Comparison of ENCODE assay signal across 34 cellular contexts in genomic region chr10:130511801-130512200, GRCh38.
"Had no signal": no experiment of that assay in that cellular context is flagged by ENCODE, and none has a peak within 500 bp of the region (broad histone marks: within the 10 kb centered on the region; RNA-seq: fewer than 3 reads in every experiment).

No MANE protein-coding gene starts in this region.

- H3K4me3 Mint-ChIP-seq: activated B cell treated with CpG ODN at 0.5 μM for 24 hours; activated CD4-positive, alpha-beta memory T cell treated with anti-CD3 and anti-CD28 coated beads for 36 hours; activated CD4-positive, alpha-beta T cell treated with anti-CD3 and anti-CD28 coated beads, Interleukin-2, amount 10 ng/mL, durations not matched to agents 24 days and 14 days; activated CD8-positive, alpha-beta T cell treated with anti-CD3 and anti-CD28 coated beads for 36 hours; activated naive CD4-positive, alpha-beta T cell treated with anti-CD3 and anti-CD28 coated beads for 36 hours; activated naive CD8-positive, alpha-beta T cell treated with anti-CD3 and anti-CD28 coated beads for 36 hours; activated T-cell treated with anti-CD3 and anti-CD28 coated beads, Interleukin-2, amount 50 U/mL, for 4 hours; activated T-cell treated with anti-CD3 and anti-CD28 coated beads, Interleukin-2, amount 50 U/mL, for 72 hours; activated T-helper 1 cell treated with anti-CD3 and anti-CD28 coated beads, Interleukin-12 subunit alpha, Interleukin-12 subunit beta, Interleukin-2, Interleukin-4 antibody, amounts not matched to agents 30 ng/mL and 10 ng/mL and 1 ng/mL, durations not matched to agents 14 hours and 24 hours and 36 hours; activated T-helper 17 cell treated with anti-CD3 and anti-CD28 coated beads, Interleukin-2, amount 50 U/mL, for 72 hours; T-helper 1 cell treated with Interleukin-12 subunit alpha and Interleukin-12 subunit beta and Interleukin-4 antibody, amounts not matched to agents 30 μg/mL and 1 μg/mL, for 36 hours; T-helper 2 cell treated with Interferon-gamma antibody and Interleukin-4, amounts not matched to agents 5 μg/mL and 100 μg/mL, for 36 hours had no signal

- H3K27me3 Mint-ChIP-seq: activated CD4-positive, alpha-beta T cell treated with anti-CD3 and anti-CD28 coated beads, Interleukin-2, amount 10 ng/mL, durations not matched to agents 24 days and 14 days had no signal

- H3K27ac Mint-ChIP-seq: activated B cell treated with CpG ODN at 0.5 μM for 24 hours; activated CD4-positive, alpha-beta memory T cell treated with anti-CD3 and anti-CD28 coated beads for 36 hours; activated CD4-positive, alpha-beta T cell treated with anti-CD3 and anti-CD28 coated beads, Interleukin-2, amount 10 ng/mL, durations not matched to agents 24 days and 14 days; activated CD8-positive, alpha-beta T cell treated with anti-CD3 and anti-CD28 coated beads for 36 hours; activated naive CD4-positive, alpha-beta T cell treated with anti-CD3 and anti-CD28 coated beads for 36 hours; activated naive CD4-positive, alpha-beta T cell treated with anti-CD3 and anti-CD28 coated beads, Interleukin-2, amount 50 U/mL, for 72 hours; activated naive CD8-positive, alpha-beta T cell treated with anti-CD3 and anti-CD28 coated beads for 36 hours; activated T-cell treated with anti-CD3 and anti-CD28 coated beads, Interleukin-2, amount 50 U/mL, for 72 hours; activated T-helper 1 cell treated with anti-CD3 and anti-CD28 coated beads, Interleukin-12 subunit alpha, Interleukin-12 subunit beta, Interleukin-2, Interleukin-4 antibody, amounts not matched to agents 30 ng/mL and 10 ng/mL and 1 ng/mL, durations not matched to agents 14 hours and 24 hours and 36 hours; activated T-helper 17 cell treated with anti-CD3 and anti-CD28 coated beads, Interleukin-2, amount 50 U/mL, for 72 hours; T-helper 1 cell treated with Interleukin-12 subunit alpha and Interleukin-12 subunit beta and Interleukin-4 antibody, amounts not matched to agents 30 μg/mL and 1 μg/mL, for 36 hours; T-helper 2 cell treated with Interferon-gamma antibody and Interleukin-4, amounts not matched to agents 5 μg/mL and 100 μg/mL, for 36 hours had no signal

- H3K36me3 ChIP-seq: adrenal gland, brain microvascular endothelial cell, breast epithelium had no signal

- H3K4me3 ChIP-seq: adrenal gland, body of pancreas, breast epithelium had no signal

- H3K9me3 Mint-ChIP-seq: activated B cell treated with CpG ODN at 0.5 μM for 24 hours; activated CD4-positive, alpha-beta memory T cell treated with anti-CD3 and anti-CD28 coated beads for 36 hours; activated CD4-positive, alpha-beta T cell treated with anti-CD3 and anti-CD28 coated beads, Interleukin-2, amount 10 ng/mL, durations not matched to agents 24 days and 14 days; activated CD8-positive, alpha-beta T cell treated with anti-CD3 and anti-CD28 coated beads for 36 hours; activated naive CD4-positive, alpha-beta T cell treated with anti-CD3 and anti-CD28 coated beads for 36 hours; activated naive CD4-positive, alpha-beta T cell treated with anti-CD3 and anti-CD28 coated beads, Interleukin-2, amount 50 U/mL, for 72 hours; activated naive CD8-positive, alpha-beta T cell treated with anti-CD3 and anti-CD28 coated beads for 36 hours; activated T-cell treated with anti-CD3 and anti-CD28 coated beads, Interleukin-2, amount 50 U/mL, for 4 hours; activated T-cell treated with anti-CD3 and anti-CD28 coated beads, Interleukin-2, amount 50 U/mL, for 72 hours; activated T-helper 1 cell treated with anti-CD3 and anti-CD28 coated beads, Interleukin-12 subunit alpha, Interleukin-12 subunit beta, Interleukin-2, Interleukin-4 antibody, amounts not matched to agents 30 ng/mL and 10 ng/mL and 1 ng/mL, durations not matched to agents 14 hours and 24 hours and 36 hours; T-helper 1 cell treated with Interleukin-12 subunit alpha and Interleukin-12 subunit beta and Interleukin-4 antibody, amounts not matched to agents 30 μg/mL and 1 μg/mL, for 36 hours; T-helper 2 cell treated with Interferon-gamma antibody and Interleukin-4, amounts not matched to agents 5 μg/mL and 100 μg/mL, for 36 hours had no signal

- H3K27me3 ChIP-seq: body of pancreas, brain microvascular endothelial cell had no signal

- H3K4me1 ChIP-seq: adrenal gland, body of pancreas, breast epithelium had no signal

- H3K27ac ChIP-seq: adrenal gland, body of pancreas, brain microvascular endothelial cell, breast epithelium, VCaP had no signal

- H3K9me3 ChIP-seq: adrenal gland, body of pancreas, breast epithelium had no signal

- DNase-seq: activated B cell treated with CpG ODN at 0.5 μM for 24 hours; activated CD4-positive, alpha-beta memory T cell treated with anti-CD3 and anti-CD28 coated beads for 36 hours; activated CD4-positive, alpha-beta T cell treated with anti-CD3 and anti-CD28 coated beads for 4 hours; activated CD4-positive, alpha-beta T cell treated with anti-CD3 and anti-CD28 coated beads, Interleukin-2, amount 10 ng/mL, durations not matched to agents 24 days and 14 days; activated CD4-positive, alpha-beta T cell treated with anti-CD3 and anti-CD28 coated beads, Interleukin-2, amount 50 U/mL, for 1 hour; activated CD4-positive, alpha-beta T cell treated with anti-CD3 and anti-CD28 coated beads, Interleukin-2, amount 50 U/mL, for 4 hours; activated CD4-positive, CD25-positive, alpha-beta regulatory T cell treated with anti-CD3 and anti-CD28 coated beads, Interleukin-2, amount 50 U/mL, for 72 hours; activated CD8-positive, alpha-beta memory T cell treated with anti-CD3 and anti-CD28 coated beads, Interleukin-2, amount 50 U/mL, for 4 hours; activated CD8-positive, alpha-beta T cell treated with anti-CD3 and anti-CD28 coated beads for 36 hours; activated effector memory CD4-positive, alpha-beta T cell treated with anti-CD3 and anti-CD28 coated beads, Interleukin-2, amount 50 U/mL, for 16 hours; activated gamma-delta T cell treated with Interleukin-2 at 50 U/mL for 16 hours; activated naive CD4-positive, alpha-beta T cell; activated naive CD4-positive, alpha-beta T cell treated with anti-CD3 and anti-CD28 coated beads for 36 hours; activated naive CD4-positive, alpha-beta T cell treated with anti-CD3 and anti-CD28 coated beads, Interleukin-2, amount 50 U/mL, for 16 hours; activated naive CD8-positive, alpha-beta T cell treated with anti-CD3 and anti-CD28 coated beads for 36 hours; activated T-cell treated with anti-CD3 and anti-CD28 coated beads for 4 hours; activated T-cell treated with anti-CD3 and anti-CD28 coated beads, Interleukin-2, amount 50 U/mL, for 1 hour; activated T-cell treated with anti-CD3 and anti-CD28 coated beads, Interleukin-2, amount 50 U/mL, for 4 hours; activated T-cell treated with anti-CD3 and anti-CD28 coated beads, Interleukin-2, amount 50 U/mL, for 72 hours; adrenal gland; amniotic stem cell; aorta; body of pancreas; brain microvascular endothelial cell; central memory CD4-positive, alpha-beta T cell; T-helper 2 cell; T-helper 9 cell had no signal

- H3K4me1 Mint-ChIP-seq: activated B cell treated with CpG ODN at 0.5 μM for 24 hours; activated CD4-positive, alpha-beta T cell treated with anti-CD3 and anti-CD28 coated beads, Interleukin-2, amount 10 ng/mL, durations not matched to agents 24 days and 14 days; activated naive CD8-positive, alpha-beta T cell treated with anti-CD3 and anti-CD28 coated beads for 36 hours; activated T-helper 17 cell treated with anti-CD3 and anti-CD28 coated beads, Interleukin-2, amount 50 U/mL, for 72 hours had no signal

- ATAC-seq: activated CD8-positive, alpha-beta T cell treated with anti-CD3 and anti-CD28 coated beads for 36 hours; activated naive CD4-positive, alpha-beta T cell treated with anti-CD3 and anti-CD28 coated beads, Interleukin-2, amount 50 U/mL, for 72 hours; activated T-cell treated with anti-CD3 and anti-CD28 coated beads, Interleukin-2, amount 50 U/mL, for 72 hours; activated T-helper 17 cell treated with anti-CD3 and anti-CD28 coated beads, Interleukin-2, amount 50 U/mL, for 72 hours; body of pancreas had no signal

- H3K36me3 Mint-ChIP-seq: activated CD4-positive, alpha-beta memory T cell treated with anti-CD3 and anti-CD28 coated beads for 36 hours; activated naive CD4-positive, alpha-beta T cell treated with anti-CD3 and anti-CD28 coated beads, Interleukin-2, amount 50 U/mL, for 72 hours; activated naive CD8-positive, alpha-beta T cell treated with anti-CD3 and anti-CD28 coated beads for 36 hours had no signal
